1 cellular context compared by ENCODE assay signal in the genomic region with DNA sequence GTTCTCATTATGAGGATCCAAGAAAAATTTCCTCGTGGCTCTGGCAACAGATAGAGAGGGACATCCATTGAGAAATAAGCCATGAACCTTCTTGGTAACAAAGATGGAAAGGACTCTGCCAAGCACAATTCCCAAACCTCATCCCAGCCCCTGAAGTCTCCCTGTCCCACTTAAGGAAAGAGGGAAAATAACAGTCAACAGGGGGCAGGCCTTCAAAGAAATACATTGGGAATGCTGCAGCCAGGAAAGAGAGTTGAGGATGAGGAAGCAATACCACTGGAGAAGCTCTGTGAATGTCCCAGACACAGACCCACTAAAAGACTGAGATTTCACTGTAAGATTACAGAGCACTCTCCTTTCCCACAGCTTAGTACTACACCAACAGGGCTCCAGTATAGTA.
TF ChIP-seq lines count a peak whose summit lies in the region.

No MANE protein-coding gene starts in this region.

TF ChIP-seq in H1, 55 proteins besides CTCF, POLR2A, EP300 and RAD21:
- TF ChIP-seq POU5F1 (IDR thresholded peaks at IDR 0.05; ENCODE audit: low read depth, low read length) (no peak), SUZ12 (IDR thresholded peaks at IDR 0.05; ENCODE audit: low read length) (no peak), SRF (IDR thresholded peaks at IDR 0.05; ENCODE audit: low read depth, low read length) (no peak), TBP (IDR thresholded peaks at IDR 0.05; ENCODE audit: low read depth, low read length) (no peak), SIX5 (IDR thresholded peaks at IDR 0.05; ENCODE audit: low read depth, low read length) (no peak), JUN (IDR thresholded peaks at IDR 0.05; ENCODE audit: low read depth, low read length) (no peak), FOSL1 (IDR thresholded peaks at IDR 0.05; ENCODE audit: insufficient read depth, low read depth, low read length) (no peak), MAFK (IDR thresholded peaks at IDR 0.05; ENCODE audit: low read depth, low read length) (no peak), NANOG (IDR thresholded peaks at IDR 0.05; ENCODE audit: insufficient read depth, low read depth, low read length, poor library complexity, severe bottlenecking) (no peak)
- TF ChIP-seq, protein P1, sequence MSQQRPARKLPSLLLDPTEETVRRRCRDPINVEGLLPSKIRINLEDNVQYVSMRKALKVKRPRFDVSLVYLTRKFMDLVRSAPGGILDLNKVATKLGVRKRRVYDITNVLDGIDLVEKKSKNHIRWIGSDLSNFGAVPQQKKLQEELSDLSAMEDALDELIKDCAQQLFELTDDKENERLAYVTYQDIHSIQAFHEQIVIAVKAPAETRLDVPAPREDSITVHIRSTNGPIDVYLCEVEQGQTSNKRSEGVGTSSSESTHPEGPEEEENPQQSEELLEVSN (IDR thresholded peaks at IDR 0.05): no peak
- TF ChIP-seq, protein P2, sequence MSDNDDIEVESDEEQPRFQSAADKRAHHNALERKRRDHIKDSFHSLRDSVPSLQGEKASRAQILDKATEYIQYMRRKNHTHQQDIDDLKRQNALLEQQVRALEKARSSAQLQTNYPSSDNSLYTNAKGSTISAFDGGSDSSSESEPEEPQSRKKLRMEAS (IDR thresholded peaks at IDR 0.05): no peak
